In genomic region chr1:42924249-42925131, GRCh38 we compare ENCODE assay signal across 8 cellular contexts. TPM values are rescaled to one million over a fixed set of nuclear protein-coding genes. Genes with fewer than 3 reads are reported as not detected.
DNase-seq lines count a peak whose midpoint lies in the region; ATAC-seq, FAIRE-seq and TF ChIP-seq lines count a peak whose summit lies in the region.

No MANE protein-coding gene starts in this region.

- H3K4me1 ChIP-seq in endothelial cell of umbilical vein (ENCODE audit: control insufficient read depth, extremely low read depth, insufficient read depth, low read length): peaks cover 10% of the 10 kb centered on the region

- FAIRE-seq in HTR-8/SVneo (lab: Jason Lieb, UNC) (no peak), endothelial cell of umbilical vein (lab: Jason Lieb, UNC) (peak; percentile 93)

- CTCF ChIA-PET in endothelial cell of umbilical vein (lab: Charles Lee): interaction anchor here (0.9 to 16.3 kb wide), 11 partner anchors 10 to 158 kb away, joined by 3 to 1298 read pairs (median 7); partner anchors contain the start of genes C1orf50 and P3H1

- no peaks in the 10 kb centered on the region for H3K9me1 ChIP-seq in endothelial cell of umbilical vein (replicated peaks; ENCODE audit: control insufficient read depth, extremely low read depth, insufficient read depth, low read length)

- TF ChIP-seq CTCF in endothelial cell of umbilical vein (IDR thresholded peaks at IDR 0.05; ENCODE audit: extremely low read depth in 1 of 2, insufficient read depth in 1 of 2, low read depth in 1 of 2, low read length in 2 of 2): no peak

- peak overlapping the region; percentile 75 for H3K27ac ChIP-seq in endothelial cell of umbilical vein (ENCODE audit: insufficient read depth, low read depth, low read length)

- ATAC-seq in GM21360 (IDR thresholded peaks at IDR 0.05; ENCODE audit: unreplicated experiment): peak; percentile 89

- H3K4me3 ChIP-seq in endothelial cell of umbilical vein (replicated peaks in 1 of 3; ENCODE audit: insufficient read depth in 1 of 3, low read depth in 1 of 3, low read length in 3 of 3): peak overlapping the region; percentile 63 to 87 (median 81)

- TF ChIP-seq POLR2A in endothelial cell of umbilical vein (IDR thresholded peaks at IDR 0.05; ENCODE audit: low read depth, low read length): peak; percentile 85

- H3K36me3 ChIP-seq in endothelial cell of umbilical vein (ENCODE audit: control insufficient read depth in 2 of 2, extremely low read depth in 1 of 2, insufficient read depth in 2 of 2, low read length in 2 of 2): peaks cover 3 to 23% of the 10 kb centered on the region in 2 experiments

- no peaks in the 10 kb centered on the region for H3K27me3 ChIP-seq in endothelial cell of umbilical vein (ENCODE audit: control insufficient read depth in 2 of 2, insufficient read depth in 2 of 2, low read length in 2 of 2)

- dilution Hi-C loops in endothelial cell of umbilical vein (cut with MboI; ENCODE audit: extremely low pct_ligation_motif_present, low sequenced_read_pairs): loop anchor here (25.0 kb wide), 1 partner anchor 138 kb away; no protein-coding TSS in a partner anchor

- no peaks in the 10 kb centered on the region for H4K20me1 ChIP-seq in endothelial cell of umbilical vein (replicated peaks; ENCODE audit: control insufficient read depth, extremely low read depth, insufficient read depth, low read length)

- intact Hi-C loops in endothelial cell of umbilical vein (cut with micrococcal nuclease): loop anchor here (1.0 to 5.0 kb wide), 3 partner anchors 17 to 157 kb away; partner anchors contain the start of genes C1orf50, P3H1 and SLC2A1

- H2AFZ ChIP-seq in endothelial cell of umbilical vein (ENCODE audit: low read depth, low read length): peak overlapping the region; percentile 91

- peak overlapping the region; percentile 91 for H3K9ac ChIP-seq in endothelial cell of umbilical vein (replicated peaks; ENCODE audit: extremely low read depth, insufficient read depth, low read length)

- H3K9me3 ChIP-seq in endothelial cell of umbilical vein (replicated peaks; ENCODE audit: control insufficient read depth, insufficient read depth, low read length): no peaks in the 10 kb centered on the region

- BruUV-seq in endothelial cell of umbilical vein (replicated peaks; lab: Mats Ljungman, UMichigan): no TSS peak

- peak overlapping the region; percentile 94 for H3K4me2 ChIP-seq in endothelial cell of umbilical vein (ENCODE audit: insufficient read depth, low read length)

- DNase-seq in Caki2 (ENCODE audit: low read depth): peak; percentile 92
- DNase-seq in HTR-8/SVneo (ENCODE audit: insufficient read length, low spot score): peak; percentile 84
- peak; percentile 82 for DNase-seq in NOMO-1 treated with dmso at 0.1 percent for 144 hours (lab: John Stamatoyannopoulos, UW; ENCODE audit: unreplicated experiment)
- peak; percentile 96 for DNase-seq in activated CD8-positive, alpha-beta memory T cell treated with anti-CD3 and anti-CD28 coated beads, Interleukin-2, amount 50 U/mL, for 48 hours
- DNase-seq in endothelial cell of umbilical vein (ENCODE audit: low read depth, low spot score): peak; percentile 91
- peak; percentile 92 for DNase-seq in middle frontal gyrus (ENCODE audit: extremely low spot score, low spot score)
- peak; percentile 75 to 82 for DNase-seq in stimulated activated CD8-positive, alpha-beta memory T cell treated with anti-CD3 and anti-CD28 coated beads, Interleukin-4, amount 100 ng/mL, for 1 hour (ENCODE audit: low read depth in 2 of 2, low spot score in 1 of 2)

- POLR2A ChIA-PET in endothelial cell of umbilical vein (lab: Charles Lee): no interaction called here

- H3K79me2 ChIP-seq in endothelial cell of umbilical vein (ENCODE audit: control insufficient read depth, insufficient read depth, low read length): no peaks in the 10 kb centered on the region

- in situ Hi-C loops in Caki2 (cut with HindIII; ENCODE audit: low pct_unique_long_range_greater_than_20kb, low sequenced_read_pairs): no loop called here

TF ChIP-seq in endothelial cell of umbilical vein, 7 proteins besides CTCF, POLR2A, EP300 and RAD21:
- TF ChIP-seq MYC (IDR thresholded peaks at IDR 0.05; ENCODE audit: low read depth, low read length) (no peak), POLR2AphosphoS5 (IDR thresholded peaks at IDR 0.05; ENCODE audit: insufficient read depth, low read depth, low read length) (peak; percentile 89), JUN (IDR thresholded peaks at IDR 0.05; ENCODE audit: borderline replicate concordance, insufficient read depth, insufficient read length, low read depth) (no peak), FOS (IDR thresholded peaks at IDR 0.05; ENCODE audit: borderline replicate concordance, insufficient read depth, low read length) (no peak), GATA2 (IDR thresholded peaks at IDR 0.05; ENCODE audit: insufficient read depth, insufficient read length, low read depth, low read length) (no peak), EZH2 (IDR thresholded peaks at IDR 0.05; ENCODE audit: borderline replicate concordance, low read depth, low read length, severe bottlenecking) (no peak)

RNA-seq across cellular contexts. Expression of gene SLC2A1, which starts 34.2 kb away (rescaled TPM):
- 549 and 560 TPM in 2 replicates for total RNA-seq in Caki2 (2014; rRNA removed; shearing (Covaris generic); ENCODE audit: low replicate concordance)
- total RNA-seq in endothelial cell of umbilical vein: 38.7 and 42.2 TPM in 2 replicates
- 46.5 and 52.5 TPM in 2 replicates for polyA plus RNA-seq in endothelial cell of umbilical vein
- polyA plus RNA-seq in endothelial cell of umbilical vein (2011; cell fraction: cytosol; rRNA removed): 21.5 and 24.7 TPM in 2 replicates
- 28.6 and 30.8 TPM in 2 replicates for polyA plus RNA-seq in endothelial cell of umbilical vein (2011; cell fraction: nucleus; rRNA removed)
- 15.0 and 15.9 TPM in 2 replicates for polyA plus RNA-seq in endothelial cell of umbilical vein (2012)
- 37.1 and 43.2 TPM in 2 replicates for polyA minus RNA-seq in endothelial cell of umbilical vein
- 19.2 TPM for polyA minus RNA-seq in endothelial cell of umbilical vein (2011; cell fraction: cytosol; rRNA and poly(A)+ RNA removed)
- 21.7 and 24.7 TPM in 2 replicates for polyA minus RNA-seq in endothelial cell of umbilical vein (2011; cell fraction: nucleus; rRNA and poly(A)+ RNA removed)

Comparison
In these comparisons a context has a peak if more than half of its experiments do, and no peak if none do; other contexts are left out.
1. Peak in every context shown above with its lines: DNase-seq, ATAC-seq, H3K4me3 ChIP-seq and H3K27ac ChIP-seq.
2. RNA of gene SLC2A1, which starts 34.2 kb away (total RNA-seq): 549 to 560 TPM in Caki2; 38.7 to 42.2 TPM in endothelial cell of umbilical vein; every median in the first group is over 10 times any median in the second.